ENCODE assay signal across 17 cellular contexts in genomic region chr17:17053446-17054379, GRCh38. TPM values are rescaled to one million over a fixed set of nuclear protein-coding genes. Genes with fewer than 3 reads are reported as not detected.
DNase-seq lines count a peak whose midpoint lies in the region; TF ChIP-seq lines count a peak whose summit lies in the region.
"Had no signal": no experiment of that assay in that cellular context is flagged by ENCODE, and none has a peak within 500 bp of the region (broad histone marks: within the 10 kb centered on the region; RNA-seq: fewer than 3 reads in every experiment).

No MANE protein-coding gene starts in this region.

- peak overlapping the region in 7 of 8 donors; percentile 58 to 72 (median 70) for H3K27ac ChIP-seq in spleen
- no peak overlapping the region for H3K27ac ChIP-seq in testis

- TF ChIP-seq POLR2A in spleen (IDR thresholded peaks at IDR 0.05): no peak
- TF ChIP-seq POLR2A in testis (IDR thresholded peaks at IDR 0.05): no peak

- peaks cover 2% of the 10 kb centered on the region for H3K36me3 Mint-ChIP-seq in activated CD4-positive, alpha-beta T cell treated with anti-CD3 and anti-CD28 coated beads, Interleukin-2, amount 10 ng/mL, durations not matched to agents 7 days and 5 days (ENCODE audit: low read depth)
- H3K36me3 Mint-ChIP-seq in glutamatergic neuron (ENCODE audit: unreplicated experiment): no peaks in the 10 kb centered on the region

- H3K4me3 Mint-ChIP-seq in activated CD4-positive, alpha-beta T cell treated with anti-CD3 and anti-CD28 coated beads, Interleukin-2, amount 10 ng/mL, durations not matched to agents 7 days and 5 days: no peak overlapping the region
- H3K4me3 Mint-ChIP-seq in glutamatergic neuron (ENCODE audit: unreplicated experiment): peak overlapping the region; percentile 38

- no peaks in the 10 kb centered on the region for H3K27me3 ChIP-seq in spleen (replicated peaks in 1 of 7)
- H3K27me3 ChIP-seq in testis: no peaks in the 10 kb centered on the region
- H3K27me3 ChIP-seq: Peyer's patch, right lobe of liver, tibial nerve had no signal

- 76 to 87% (median 81%) methylated on average over 6 to 8 of the region's 8 CpGs for WGBS in spleen, 5 donors
- 85 to 86% methylated on average over 7 to 8 of the region's 8 CpGs for WGBS in testis, 2 donors

- CTCF ChIA-PET in activated CD4-positive, alpha-beta T cell treated with anti-CD3 and anti-CD28 coated beads, Interleukin-2, amount 10 ng/mL, durations not matched to agents 7 days and 5 days (lab: Charles Lee): interaction anchor here (0.6 to 1.6 kb wide), 3 partner anchors 10 to 364 kb away, joined by 3 to 7 read pairs (median 3); no protein-coding TSS in a partner anchor

- H3K27ac Mint-ChIP-seq in activated CD4-positive, alpha-beta T cell treated with anti-CD3 and anti-CD28 coated beads, Interleukin-2, amount 10 ng/mL, durations not matched to agents 7 days and 5 days: peak overlapping the region; percentile 28
- peak overlapping the region; percentile 48 for H3K27ac Mint-ChIP-seq in glutamatergic neuron (ENCODE audit: unreplicated experiment)

- H3K27me3 Mint-ChIP-seq in activated CD4-positive, alpha-beta T cell treated with anti-CD3 and anti-CD28 coated beads, Interleukin-2, amount 10 ng/mL, durations not matched to agents 7 days and 5 days: no peaks in the 10 kb centered on the region
- H3K27me3 Mint-ChIP-seq in glutamatergic neuron (ENCODE audit: unreplicated experiment): no peaks in the 10 kb centered on the region

- no peak for DNase-seq in activated CD4-positive, alpha-beta T cell treated with anti-CD3 and anti-CD28 coated beads, Interleukin-2, amount 10 ng/mL, durations not matched to agents 7 days and 5 days
- DNase-seq in activated CD4-positive, alpha-beta T cell treated with anti-CD3 and anti-CD28 coated beads, Interleukin-2, amount 50 U/mL, for 4 hours: no peak
- DNase-seq in NCI-H69 (lab: John Stamatoyannopoulos, UW) (peak; percentile 9), glutamatergic neuron (peak; percentile 9), spleen (no peak), NCI-H748 (lab: John Stamatoyannopoulos, UW; ENCODE audit: unreplicated experiment) (no peak), testis (no peak), cerebellar nuclear complex (lab: John Stamatoyannopoulos, UW) (no peak)
- DNase-seq: ACHN; activated CD8-positive, alpha-beta memory T cell treated with anti-CD3 and anti-CD28 coated beads, Interleukin-2, amount 50 U/mL, for 4 hours; erythroblast; NCI-H1417; NCI-H510A; right lobe of liver; T1000 had no signal

- H3K4me1 Mint-ChIP-seq in activated CD4-positive, alpha-beta T cell treated with anti-CD3 and anti-CD28 coated beads, Interleukin-2, amount 10 ng/mL, durations not matched to agents 7 days and 5 days: peaks cover 34% of the 10 kb centered on the region
- peaks cover 72% of the 10 kb centered on the region for H3K4me1 Mint-ChIP-seq in glutamatergic neuron (ENCODE audit: low read depth, unreplicated experiment)

- intact Hi-C loops in spleen (cut with DNase I; ENCODE audit: low total_unique reads): loop anchor here (10.0 kb wide), 1 partner anchor 51 kb away; no protein-coding TSS in a partner anchor
- intact Hi-C loops in testis (cut with DNase I; ENCODE audit: low total_unique reads): no loop called here

- TF ChIP-seq CTCF in glutamatergic neuron (IDR thresholded peaks at IDR 0.05; ENCODE audit: partially characterized antibody, unreplicated experiment): no peak
- TF ChIP-seq CTCF in spleen (IDR thresholded peaks at IDR 0.05 in 8 of 11, conservative IDR thresholded peaks at IDR 0.05 in 3 of 11): no peak
- TF ChIP-seq CTCF in testis (IDR thresholded peaks at IDR 0.05): no peak

- H3K4me3 ChIP-seq in spleen (no peak overlapping the region), testis (no peak overlapping the region)
- H3K4me3 ChIP-seq: Peyer's patch, right lobe of liver, tibial nerve had no signal

- POLR2A ChIA-PET in activated CD4-positive, alpha-beta T cell treated with anti-CD3 and anti-CD28 coated beads, Interleukin-2, amount 10 ng/mL, durations not matched to agents 7 days and 5 days (lab: Charles Lee): no interaction called here

- H3K9me3 Mint-ChIP-seq in activated CD4-positive, alpha-beta T cell treated with anti-CD3 and anti-CD28 coated beads, Interleukin-2, amount 10 ng/mL, durations not matched to agents 7 days and 5 days: no peaks in the 10 kb centered on the region
- H3K9me3 Mint-ChIP-seq in glutamatergic neuron (ENCODE audit: unreplicated experiment): peaks cover 3% of the 10 kb centered on the region

- H3K36me3 ChIP-seq in spleen (peaks cover 0 to 27% (median 7%) of the 10 kb centered on the region in 6 donors), testis (ENCODE audit: low read depth, missing control alignments) (no peaks in the 10 kb centered on the region)

- H3K9me3 ChIP-seq in spleen (no peaks in the 10 kb centered on the region), testis (no peaks in the 10 kb centered on the region)
- H3K9me3 ChIP-seq: Peyer's patch, right lobe of liver, tibial nerve had no signal

- H3K4me1 ChIP-seq in spleen (peaks cover 38 to 99% (median 77%) of the 10 kb centered on the region in 6 donors), testis (peaks cover 32% of the 10 kb centered on the region)

RNA-seq across cellular contexts. Expression of gene MPRIP, which starts 11.5 kb away (rescaled TPM):
- 100 to 1,000 TPM; 234 to 261 TPM for total RNA-seq in activated CD4-positive, alpha-beta T cell treated with anti-CD3 and anti-CD28 coated beads, Interleukin-2, amount 10 ng/mL, durations not matched to agents 7 days and 5 days
- total RNA-seq in glutamatergic neuron (ENCODE audit: unreplicated experiment) (863 TPM), spleen (100 to 1,000 TPM; 120 to 309 (median 197) TPM), testis (100 to 1,000 TPM; 304 to 337 TPM)
- polyA plus RNA-seq in spleen (100 to 1,000 TPM in 1 of 3 donors, 10 to 100 TPM in 2; 52.3 to 114 (median 83.0) TPM), testis (ENCODE audit: insufficient read depth, low read depth, low replicate concordance) (191 TPM)

Comparison
In these comparisons a context has a peak if more than half of its experiments do, and no peak if none do; other contexts are left out.
1. DNase-seq: peak in NCI-H69 (single experiment) and glutamatergic neuron (single experiment); none in activated CD4-positive, alpha-beta T cell treated with anti-CD3 and anti-CD28 coated beads, Interleukin-2, amount 10 ng/mL, durations not matched to agents 7 days and 5 days (single experiment), activated CD4-positive, alpha-beta T cell treated with anti-CD3 and anti-CD28 coated beads, Interleukin-2, amount 50 U/mL, for 4 hours (0 of 2), spleen (single experiment), NCI-H748 (single experiment), testis (single experiment) and cerebellar nuclear complex (0 of 2).
2. H3K27ac ChIP-seq: peak in spleen (7 of 8); none in testis (0 of 2).